ENCODE assay signal across 8 cellular contexts in genomic region chr4:88008133-88008621, GRCh38. TPM values are rescaled to one million over a fixed set of nuclear protein-coding genes. Genes with fewer than 3 reads are reported as not detected.
DNase-seq lines count a peak whose midpoint lies in the region; ATAC-seq and TF ChIP-seq lines count a peak whose summit lies in the region.

No MANE protein-coding gene starts in this region.

- peak overlapping the region; percentile 93 for H3K4me3 Mint-ChIP-seq in activated naive CD8-positive, alpha-beta T cell treated with anti-CD3 and anti-CD28 coated beads, Interleukin-2, amount 10 ng/mL, durations not matched to agents 7 days and 5 days

- TF ChIP-seq CTCF in C4-2B (conservative IDR thresholded peaks at IDR 0.05): no peak

- ATAC-seq in GM18907 (IDR thresholded peaks at IDR 0.05; ENCODE audit: unreplicated experiment): peak; percentile 41
- ATAC-seq in HG03066 (IDR thresholded peaks at IDR 0.05; ENCODE audit: low read depth, unreplicated experiment): peak; percentile 24
- ATAC-seq in activated naive CD8-positive, alpha-beta T cell treated with anti-CD3 and anti-CD28 coated beads, Interleukin-2, amount 10 ng/mL, durations not matched to agents 7 days and 5 days (ENCODE audit: low read depth): peak; percentile 21
- ATAC-seq in Right ventricle myocardium superior (ENCODE audit: poor library complexity): peak; percentile 51

- DNase-seq in NCI-H748 (lab: John Stamatoyannopoulos, UW; ENCODE audit: unreplicated experiment) (peak; percentile 61), Right ventricle myocardium superior (peak; percentile 62), occipital lobe (lab: John Stamatoyannopoulos, UW) (peak; percentile 49), NCI-H128 (lab: John Stamatoyannopoulos, UW; ENCODE audit: unreplicated experiment) (no peak)
- no peak for DNase-seq in activated naive CD8-positive, alpha-beta T cell treated with anti-CD3 and anti-CD28 coated beads, Interleukin-2, amount 10 ng/mL, durations not matched to agents 7 days and 5 days

- peak overlapping the region; percentile 51 for H3K27ac ChIP-seq in C4-2B

- H3K27ac Mint-ChIP-seq in activated naive CD8-positive, alpha-beta T cell treated with anti-CD3 and anti-CD28 coated beads, Interleukin-2, amount 10 ng/mL, durations not matched to agents 7 days and 5 days: peak overlapping the region; percentile 71

- intact Hi-C loops in Right ventricle myocardium superior (cut with DNase I): no loop called here

- peaks cover 5% of the 10 kb centered on the region for H3K36me3 Mint-ChIP-seq in activated naive CD8-positive, alpha-beta T cell treated with anti-CD3 and anti-CD28 coated beads, Interleukin-2, amount 10 ng/mL, durations not matched to agents 7 days and 5 days

- H3K9me3 Mint-ChIP-seq in activated naive CD8-positive, alpha-beta T cell treated with anti-CD3 and anti-CD28 coated beads, Interleukin-2, amount 10 ng/mL, durations not matched to agents 7 days and 5 days: no peaks in the 10 kb centered on the region

- POLR2A ChIA-PET in activated naive CD8-positive, alpha-beta T cell treated with anti-CD3 and anti-CD28 coated beads, Interleukin-2, amount 10 ng/mL, durations not matched to agents 7 days and 5 days (lab: Charles Lee): interaction anchor here (0.7 kb wide), 1 partner anchor 26 kb away, joined by 3 read pairs; no protein-coding TSS in a partner anchor

- peaks cover 19% of the 10 kb centered on the region for H3K27me3 Mint-ChIP-seq in activated naive CD8-positive, alpha-beta T cell treated with anti-CD3 and anti-CD28 coated beads, Interleukin-2, amount 10 ng/mL, durations not matched to agents 7 days and 5 days

- peaks cover 23% of the 10 kb centered on the region for H3K4me1 Mint-ChIP-seq in activated naive CD8-positive, alpha-beta T cell treated with anti-CD3 and anti-CD28 coated beads, Interleukin-2, amount 10 ng/mL, durations not matched to agents 7 days and 5 days

RNA-seq across cellular contexts. Expression of gene PKD2, which starts 0.7 kb away (rescaled TPM):
- 10 to 100 TPM in 1 of 2 experiments, 1 to 10 TPM in 1; 9.5 to 10.9 TPM for total RNA-seq in activated naive CD8-positive, alpha-beta T cell treated with anti-CD3 and anti-CD28 coated beads, Interleukin-2, amount 10 ng/mL, durations not matched to agents 7 days and 5 days
- total RNA-seq in Right ventricle myocardium superior: 11.6 TPM
- total RNA-seq in occipital lobe: 59.9 TPM

RNA-seq across cellular contexts. Expression of gene SPP1, which starts 32.7 kb away (rescaled TPM):
- total RNA-seq in activated naive CD8-positive, alpha-beta T cell treated with anti-CD3 and anti-CD28 coated beads, Interleukin-2, amount 10 ng/mL, durations not matched to agents 7 days and 5 days: 10 to 100 TPM; 19.4 to 24.0 TPM
- total RNA-seq in Right ventricle myocardium superior (5.6 TPM), occipital lobe (190 TPM)

Comparison
In these comparisons a context has a peak if more than half of its experiments do, and no peak if none do; other contexts are left out.
1. DNase-seq: peak in NCI-H748 (single experiment), Right ventricle myocardium superior (single experiment) and occipital lobe (single experiment); none in activated naive CD8-positive, alpha-beta T cell treated with anti-CD3 and anti-CD28 coated beads, Interleukin-2, amount 10 ng/mL, durations not matched to agents 7 days and 5 days (single experiment) and NCI-H128 (single experiment).
2. Peak in every context shown above with its lines, with median percentiles within 50 percentile points of each other: ATAC-seq.